Comparison of ENCODE assay signal across 24 cellular contexts in genomic region chr1:164578474-164579200, GRCh38. TPM values are rescaled to one million over a fixed set of nuclear protein-coding genes. Genes with fewer than 3 reads are reported as not detected.
DNase-seq lines count a peak whose midpoint lies in the region; ATAC-seq, FAIRE-seq and TF ChIP-seq lines count a peak whose summit lies in the region.
"Had no signal": no experiment of that assay in that cellular context is flagged by ENCODE, and none has a peak within 500 bp of the region (broad histone marks: within the 10 kb centered on the region; RNA-seq: fewer than 3 reads in every experiment).

No MANE protein-coding gene starts in this region.

- H3K4me3 ChIP-seq in cardiac muscle cell (no peak overlapping the region), esophagus squamous epithelium (no peak overlapping the region)
- H3K4me3 ChIP-seq: BLaER1 treated with 17β-estradiol and CSF1 and Interleukin-3, amounts not matched to agents 10 nM and 100 nM; HAP-1; Peyer's patch; testis had no signal

- peaks cover 52% of the 10 kb centered on the region for H3K4me1 ChIP-seq in cardiac muscle cell (ENCODE audit: low read depth)
- peaks cover 5 to 61% (median 29%) of the 10 kb centered on the region in 3 donors for H3K4me1 ChIP-seq in esophagus squamous epithelium
- H3K4me1 ChIP-seq: BLaER1 treated with 17β-estradiol and CSF1 and Interleukin-3, amounts not matched to agents 10 nM and 100 nM had no signal

- no peaks in the 10 kb centered on the region for H3K9me3 Mint-ChIP-seq in progenitor cell of endocrine pancreas (ENCODE audit: low read depth)
- H3K9me3 Mint-ChIP-seq: activated CD4-positive, alpha-beta memory T cell treated with anti-CD3 and anti-CD28 coated beads, Interleukin-2, amount 10 ng/mL, durations not matched to agents 7 days and 5 days had no signal

- DNase-seq in cardiac muscle cell (ENCODE audit: low read depth in 1 of 2, low spot score in 1 of 2) (no peak), Right ventricle myocardium inferior (ENCODE audit: missing footprints) (no peak), esophagus squamous epithelium (lab: John Stamatoyannopoulos, UW) (no peak), progenitor cell of endocrine pancreas (ENCODE audit: low spot score, unreplicated experiment) (no peak), H4 (ENCODE audit: low spot score) (no peak), frontal cortex (ENCODE audit: low spot score in 2 of 2) (no peak)
- DNase-seq: activated CD4-positive, alpha-beta memory T cell treated with anti-CD3 and anti-CD28 coated beads, Interleukin-2, amount 10 ng/mL, durations not matched to agents 7 days and 5 days; activated T-cell treated with anti-CD3 and anti-CD28 coated beads, Interleukin-2, amount 50 U/mL, for 1 hour; foreskin fibroblast; NCI-H146; NCI-H2227 treated with DMSO at 0.1 percent for 48 hours; Peyer's patch; stimulated activated CD4-positive, alpha-beta T cell treated with anti-CD3 and anti-CD28 coated beads, Interleukin-15, amount 100 ng/mL, for 24 hours; testis; WERI-Rb-1 had no signal

- no peak overlapping the region for H3K4me3 Mint-ChIP-seq in progenitor cell of endocrine pancreas (ENCODE audit: low read depth)
- H3K4me3 Mint-ChIP-seq: activated CD4-positive, alpha-beta memory T cell treated with anti-CD3 and anti-CD28 coated beads, Interleukin-2, amount 10 ng/mL, durations not matched to agents 7 days and 5 days had no signal

- H3K27ac ChIP-seq in cardiac muscle cell: peak overlapping the region; percentile 19
- peak overlapping the region in 3 of 4 donors; percentile 24 to 68 (median 55) for H3K27ac ChIP-seq in esophagus squamous epithelium
- H3K27ac ChIP-seq: BLaER1 treated with 17β-estradiol and CSF1 and Interleukin-3, amounts not matched to agents 10 nM and 100 nM; neutrophil; testis; WERI-Rb-1 had no signal

- intact Hi-C loops in Right ventricle myocardium inferior (cut with DNase I): loop anchor here (5.0 kb wide), 1 partner anchor 34 kb away; no protein-coding TSS in a partner anchor
- intact Hi-C loops in esophagus squamous epithelium (cut with DNase I): no loop called here

- peaks cover 38% of the 10 kb centered on the region for H3K4me1 Mint-ChIP-seq in progenitor cell of endocrine pancreas (ENCODE audit: low read depth)
- H3K4me1 Mint-ChIP-seq: activated CD4-positive, alpha-beta memory T cell treated with anti-CD3 and anti-CD28 coated beads, Interleukin-2, amount 10 ng/mL, durations not matched to agents 7 days and 5 days had no signal

- no peaks in the 10 kb centered on the region for H3K27me3 Mint-ChIP-seq in progenitor cell of endocrine pancreas
- H3K27me3 Mint-ChIP-seq: activated CD4-positive, alpha-beta memory T cell treated with anti-CD3 and anti-CD28 coated beads, Interleukin-2, amount 10 ng/mL, durations not matched to agents 7 days and 5 days had no signal

- TF ChIP-seq CTCF in cardiac muscle cell (IDR thresholded peaks at IDR 0.05; ENCODE audit: low read depth, low read length) (no peak), esophagus squamous epithelium (IDR thresholded peaks at IDR 0.05) (no peak), progenitor cell of endocrine pancreas (IDR thresholded peaks at IDR 0.05; ENCODE audit: unreplicated experiment) (no peak)

- H3K27me3 ChIP-seq in cardiac muscle cell (no peaks in the 10 kb centered on the region), esophagus squamous epithelium (no peaks in the 10 kb centered on the region)
- H3K27me3 ChIP-seq: BLaER1 treated with 17β-estradiol and CSF1 and Interleukin-3, amounts not matched to agents 10 nM and 100 nM; neutrophil; Peyer's patch; testis had no signal

- no peaks in the 10 kb centered on the region for H3K9me3 ChIP-seq in cardiac muscle cell (ENCODE audit: low read depth)
- no peaks in the 10 kb centered on the region for H3K9me3 ChIP-seq in esophagus squamous epithelium
- H3K9me3 ChIP-seq: HAP-1, neutrophil, Peyer's patch, testis had no signal

- 51 to 62% methylated on average over 3 to 4 of the region's 4 CpGs for WGBS in esophagus squamous epithelium, 2 donors

- no peak for TF ChIP-seq POLR2A in esophagus squamous epithelium (IDR thresholded peaks at IDR 0.05)

- no peak for ATAC-seq in Right ventricle myocardium inferior
- no peak for ATAC-seq in GM21447 (IDR thresholded peaks at IDR 0.05; ENCODE audit: unreplicated experiment)
- no peak for ATAC-seq in GM19397 (IDR thresholded peaks at IDR 0.05; ENCODE audit: unreplicated experiment)
- ATAC-seq: activated naive CD4-positive, alpha-beta T cell treated with anti-CD3 and anti-CD28 coated beads, Interleukin-2, amount 50 U/mL, for 72 hours; HepG2 had no signal

- no peak for FAIRE-seq in frontal cortex (lab: Jason Lieb, UNC)
- FAIRE-seq: A204.1, HepG2 had no signal

- peaks cover 30% of the 10 kb centered on the region for H3K36me3 Mint-ChIP-seq in progenitor cell of endocrine pancreas (ENCODE audit: insufficient read depth)

- peak overlapping the region; percentile 26 for H3K27ac Mint-ChIP-seq in progenitor cell of endocrine pancreas
- H3K27ac Mint-ChIP-seq: activated CD4-positive, alpha-beta memory T cell treated with anti-CD3 and anti-CD28 coated beads, Interleukin-2, amount 10 ng/mL, durations not matched to agents 7 days and 5 days; activated naive CD4-positive, alpha-beta T cell treated with anti-CD3 and anti-CD28 coated beads, Interleukin-2, amount 50 U/mL, for 72 hours had no signal

- H3K36me3 ChIP-seq in cardiac muscle cell (no peaks in the 10 kb centered on the region), esophagus squamous epithelium (peaks cover 0 to 29% (median 0%) of the 10 kb centered on the region in 3 donors)
- H3K36me3 ChIP-seq: BLaER1 treated with 17β-estradiol and CSF1 and Interleukin-3, amounts not matched to agents 10 nM and 100 nM; HAP-1; neutrophil; Peyer's patch; WERI-Rb-1 had no signal

RNA-seq across cellular contexts. Expression of gene PBX1, which starts 19.7 kb away (rescaled TPM):
- total RNA-seq in cardiac muscle cell: 147 and 182 TPM in 2 replicates
- 43.5 and 54.5 TPM in 2 replicates for polyA plus RNA-seq in cardiac muscle cell
- 78.8 TPM for total RNA-seq in Right ventricle myocardium inferior
- 10 to 100 TPM; 15.2 to 48.6 (median 23.5) TPM for total RNA-seq in esophagus squamous epithelium
- total RNA-seq in progenitor cell of endocrine pancreas: 204 and 205 TPM in 2 replicates
- total RNA-seq in H4 (2014; rRNA removed; shearing (Covaris generic)): 22.2 and 25.8 TPM in 2 replicates
- 197 TPM for total RNA-seq in frontal cortex
- total RNA-seq: HepG2; T-helper 2 cell treated with Interferon-gamma antibody and Interleukin-4, amounts not matched to agents 100 ng/mL and 5 ng/mL, for 36 hours had no signal
